In the genomic region with DNA sequence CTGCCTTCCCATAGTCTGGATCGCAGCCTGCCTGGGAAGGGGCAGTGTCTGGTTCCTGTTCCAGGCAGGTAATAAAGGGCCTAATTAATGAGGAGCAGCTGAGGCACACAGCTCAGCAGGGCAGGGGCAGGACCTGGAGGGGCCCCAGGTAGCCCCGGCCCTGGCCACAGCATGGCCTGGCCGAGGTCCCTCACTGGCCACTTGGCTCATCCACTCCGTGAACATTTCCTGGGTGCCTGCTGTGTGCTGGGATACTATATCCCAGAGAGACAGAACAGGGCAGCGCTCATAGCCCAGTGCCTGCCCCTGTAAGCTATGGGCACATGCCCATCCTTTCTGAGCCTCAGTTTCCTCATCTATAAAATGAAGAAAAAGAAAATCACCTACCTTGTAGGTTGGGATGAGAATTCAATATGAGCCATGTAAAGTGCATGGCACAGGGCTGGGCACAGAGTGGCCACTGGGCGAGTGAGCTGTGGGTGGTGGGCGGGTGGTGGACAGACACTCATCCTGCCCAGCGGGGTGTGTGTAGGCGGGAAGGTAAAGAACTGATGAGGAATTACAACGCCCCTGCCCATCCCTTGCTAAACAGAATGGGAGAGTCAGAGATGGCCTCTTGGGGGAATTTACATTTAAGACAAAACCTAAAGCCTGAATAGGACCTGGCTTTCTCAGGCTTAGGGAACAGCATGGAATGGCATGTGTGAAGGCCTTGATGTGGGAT, we compare ENCODE assay signal across 1 cellular context.
TF ChIP-seq lines count a peak whose summit lies in the region.

No MANE protein-coding gene starts in this region.

TF ChIP-seq in H1, 55 proteins besides CTCF, POLR2A, EP300 and RAD21:
- no peak for TF ChIP-seq MAFK (IDR thresholded peaks at IDR 0.05; ENCODE audit: low read depth, low read length)
- no peak for TF ChIP-seq ASH2L (IDR thresholded peaks at IDR 0.05; ENCODE audit: low read length)
- TF ChIP-seq TAF7 (optimal IDR thresholded peaks at IDR 0.05; ENCODE audit: borderline replicate concordance, low read depth, low read length), result no peak
- TF ChIP-seq JUN (IDR thresholded peaks at IDR 0.05; ENCODE audit: low read depth, low read length), result no peak
- TF ChIP-seq TBP (IDR thresholded peaks at IDR 0.05; ENCODE audit: low read depth, low read length), result no peak
- TF ChIP-seq CHD2 (IDR thresholded peaks at IDR 0.05; ENCODE audit: low read length), result no peak
- TF ChIP-seq CEBPB (IDR thresholded peaks at IDR 0.05; ENCODE audit: low read depth, low read length), result no peak
- no peak for TF ChIP-seq HDAC2 (IDR thresholded peaks at IDR 0.05; ENCODE audit: borderline replicate concordance in 1 of 2, low read depth in 2 of 2, low read length in 2 of 2)
- TF ChIP-seq, protein P1, sequence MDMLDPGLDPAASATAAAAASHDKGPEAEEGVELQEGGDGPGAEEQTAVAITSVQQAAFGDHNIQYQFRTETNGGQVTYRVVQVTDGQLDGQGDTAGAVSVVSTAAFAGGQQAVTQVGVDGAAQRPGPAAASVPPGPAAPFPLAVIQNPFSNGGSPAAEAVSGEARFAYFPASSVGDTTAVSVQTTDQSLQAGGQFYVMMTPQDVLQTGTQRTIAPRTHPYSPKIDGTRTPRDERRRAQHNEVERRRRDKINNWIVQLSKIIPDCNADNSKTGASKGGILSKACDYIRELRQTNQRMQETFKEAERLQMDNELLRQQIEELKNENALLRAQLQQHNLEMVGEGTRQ (IDR thresholded peaks at IDR 0.05; ENCODE audit: low read length), result no peak
- TF ChIP-seq SRF (IDR thresholded peaks at IDR 0.05; ENCODE audit: low read depth, low read length), result no peak
- TF ChIP-seq ZNF274 (IDR thresholded peaks at IDR 0.05; ENCODE audit: borderline replicate concordance, extremely low read depth, low read length), result no peak
- TF ChIP-seq CHD1 (IDR thresholded peaks at IDR 0.05; ENCODE audit: low read depth, low read length), result no peak
- TF ChIP-seq, protein P2, sequence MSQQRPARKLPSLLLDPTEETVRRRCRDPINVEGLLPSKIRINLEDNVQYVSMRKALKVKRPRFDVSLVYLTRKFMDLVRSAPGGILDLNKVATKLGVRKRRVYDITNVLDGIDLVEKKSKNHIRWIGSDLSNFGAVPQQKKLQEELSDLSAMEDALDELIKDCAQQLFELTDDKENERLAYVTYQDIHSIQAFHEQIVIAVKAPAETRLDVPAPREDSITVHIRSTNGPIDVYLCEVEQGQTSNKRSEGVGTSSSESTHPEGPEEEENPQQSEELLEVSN (IDR thresholded peaks at IDR 0.05), result no peak
- TF ChIP-seq RNF2 (IDR thresholded peaks at IDR 0.05; ENCODE audit: borderline replicate concordance, low read depth, low read length, missing control alignments, poor library complexity, severe bottlenecking), result no peak
- no peak for TF ChIP-seq POLR2AphosphoS5 (IDR thresholded peaks at IDR 0.05; ENCODE audit: low read depth, low read length)
